Comparison of ENCODE assay signal across 1 cellular context in genomic region chr1:119648620-119649004, GRCh38.
TF ChIP-seq lines count a peak whose summit lies in the region.

No MANE protein-coding gene starts in this region.

TF ChIP-seq in GM12878, 131 proteins besides CTCF, POLR2A, EP300 and RAD21 (continued from another document):
- TF ChIP-seq USF1 (IDR thresholded peaks at IDR 0.05; ENCODE audit: borderline replicate concordance, extremely low read length, insufficient read depth, low read depth, low read length) (no peak), TCF7 (IDR thresholded peaks at IDR 0.05; ENCODE audit: borderline replicate concordance) (no peak), NKRF (conservative IDR thresholded peaks at IDR 0.05) (no peak), ZNF622 (IDR thresholded peaks at IDR 0.05) (no peak), SMAD5 (IDR thresholded peaks at IDR 0.05; ENCODE audit: low read depth) (no peak), SMARCA5 (IDR thresholded peaks at IDR 0.05) (no peak), NR2C2 (IDR thresholded peaks at IDR 0.05; ENCODE audit: borderline replicate concordance, control insufficient read depth, insufficient read length, low read depth) (no peak), PBX3 (IDR thresholded peaks at IDR 0.05; ENCODE audit: insufficient replicate concordance, low read depth, low read length) (no peak), MTA2 (IDR thresholded peaks at IDR 0.05; ENCODE audit: low read depth) (no peak), MYC (IDR thresholded peaks at IDR 0.05; ENCODE audit: insufficient read depth, insufficient read length, insufficient replicate concordance, low read length, severe bottlenecking) (no peak), E4F1 (IDR thresholded peaks at IDR 0.05; ENCODE audit: borderline replicate concordance, partially characterized antibody) (no peak), SP1 (IDR thresholded peaks at IDR 0.05; ENCODE audit: low read depth, low read length) (no peak), STAT1 (conservative IDR thresholded peaks at IDR 0.05) (no peak)
